ENCODE assay signal across 25 cellular contexts in the genomic region with DNA sequence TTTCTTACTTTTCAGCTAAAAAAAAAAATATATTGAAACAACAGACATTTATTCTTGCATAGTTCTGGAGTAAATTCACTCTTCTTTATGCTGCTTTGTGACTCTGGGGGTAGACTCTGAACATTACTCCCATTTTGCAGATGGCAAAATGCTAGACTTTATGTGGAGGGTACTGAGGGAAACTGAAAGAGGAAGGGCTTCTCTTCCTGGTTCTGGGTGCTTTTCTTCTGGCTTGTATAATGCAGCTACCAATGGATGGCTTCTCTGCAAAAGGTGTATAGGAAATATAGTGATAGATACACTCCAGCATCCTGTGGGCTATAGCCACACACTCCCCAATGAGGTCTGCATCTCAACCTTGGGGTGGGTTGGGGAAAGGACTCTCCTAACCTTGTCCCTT.
"Had no signal": no experiment of that assay in that cellular context is flagged by ENCODE, and none has a peak within 500 bp of the region (broad histone marks: within the 10 kb centered on the region; RNA-seq: fewer than 3 reads in every experiment).

No MANE protein-coding gene starts in this region.

- H3K4me3 ChIP-seq: left lung, lung, neural progenitor cell, sigmoid colon, smooth muscle cell, transverse colon, uterus had no signal

- ATAC-seq: activated CD8-positive, alpha-beta T cell treated with anti-CD3 and anti-CD28 coated beads for 36 hours; foreskin keratinocyte; left lung; naive thymus-derived CD8-positive, alpha-beta T cell; stimulated activated memory B cell treated with anti-CD40 and anti-IgM and Interleukin-4, amounts not matched to agents 10 μg/mL and 1 μg/mL and 100 μg/mL, for 72 hours had no signal

- DNase-seq: activated CD4-positive, alpha-beta T cell treated with anti-CD3 and anti-CD28 coated beads, Interleukin-2, amount 10 ng/mL, durations not matched to agents 7 days and 5 days; activated CD4-positive, CD25-positive, alpha-beta regulatory T cell treated with anti-CD3 and anti-CD28 coated beads, Interleukin-2, amount 50 U/mL, for 72 hours; activated CD8-positive, alpha-beta T cell treated with anti-CD3 and anti-CD28 coated beads for 36 hours; activated gamma-delta T cell treated with Interleukin-2 at 50 U/mL for 16 hours; activated T-cell treated with anti-CD3 and anti-CD28 coated beads, Interleukin-2, amount 50 U/mL, for 1 hour; anterior cingulate cortex; brain microvascular endothelial cell; caudate nucleus; effector CD4-positive, alpha-beta T cell; erythroblast; foreskin keratinocyte; immature natural killer cell; left lung; naive thymus-derived CD8-positive, alpha-beta T cell; sigmoid colon; stimulated activated CD4-positive, alpha-beta T cell treated with anti-CD3 and anti-CD28 coated beads, Interleukin-15, amount 100 ng/mL, for 24 hours; transverse colon; uterus; WERI-Rb-1 had no signal

- H3K4me2 ChIP-seq: neural progenitor cell, smooth muscle cell had no signal

- H3K4me3 Mint-ChIP-seq: activated CD4-positive, alpha-beta T cell treated with anti-CD3 and anti-CD28 coated beads, Interleukin-2, amount 10 ng/mL, durations not matched to agents 7 days and 5 days; activated CD8-positive, alpha-beta T cell treated with anti-CD3 and anti-CD28 coated beads for 36 hours; activated naive CD4-positive, alpha-beta T cell treated with anti-CD3 and anti-CD28 coated beads, Interleukin-2, amount 50 U/mL, for 24 hours; dendritic cell treated with granulocyte-macrophage colony-stimulating factor and Interleukin-4, amounts not matched to agents 40 ng/mL and 50 ng/mL, for 4 days; immature natural killer cell; naive thymus-derived CD8-positive, alpha-beta T cell; neural progenitor cell; stimulated activated memory B cell treated with anti-CD40 and anti-IgM and Interleukin-4, amounts not matched to agents 10 μg/mL and 1 μg/mL and 100 μg/mL, for 72 hours had no signal

- H3K27me3 ChIP-seq: brain microvascular endothelial cell, left lung, neural progenitor cell, sigmoid colon, uterus had no signal

- H3K9ac ChIP-seq: neural progenitor cell had no signal

- H2AFZ ChIP-seq: neural progenitor cell had no signal

- H3K4me1 ChIP-seq: foreskin keratinocyte, left lung, neural progenitor cell, sigmoid colon, transverse colon, uterus had no signal

- H3K4me1 Mint-ChIP-seq: activated naive CD4-positive, alpha-beta T cell treated with anti-CD3 and anti-CD28 coated beads, Interleukin-2, amount 50 U/mL, for 24 hours; immature natural killer cell; neural progenitor cell had no signal

- H3K9me3 Mint-ChIP-seq: activated CD4-positive, alpha-beta T cell treated with anti-CD3 and anti-CD28 coated beads, Interleukin-2, amount 10 ng/mL, durations not matched to agents 7 days and 5 days; activated CD8-positive, alpha-beta T cell treated with anti-CD3 and anti-CD28 coated beads for 36 hours; activated naive CD4-positive, alpha-beta T cell treated with anti-CD3 and anti-CD28 coated beads, Interleukin-2, amount 50 U/mL, for 24 hours; dendritic cell treated with granulocyte-macrophage colony-stimulating factor and Interleukin-4, amounts not matched to agents 40 ng/mL and 50 ng/mL, for 4 days; neural progenitor cell had no signal

- H3K9me3 ChIP-seq: left lung, sigmoid colon, transverse colon, uterus had no signal

- H3K27me3 Mint-ChIP-seq: stimulated activated memory B cell treated with anti-CD40 and anti-IgM and Interleukin-4, amounts not matched to agents 10 μg/mL and 1 μg/mL and 100 μg/mL, for 72 hours had no signal

- H3K27ac Mint-ChIP-seq: activated CD4-positive, alpha-beta T cell treated with anti-CD3 and anti-CD28 coated beads, Interleukin-2, amount 10 ng/mL, durations not matched to agents 7 days and 5 days; activated CD8-positive, alpha-beta T cell treated with anti-CD3 and anti-CD28 coated beads for 36 hours; activated naive CD4-positive, alpha-beta T cell treated with anti-CD3 and anti-CD28 coated beads, Interleukin-2, amount 50 U/mL, for 24 hours; dendritic cell treated with granulocyte-macrophage colony-stimulating factor and Interleukin-4, amounts not matched to agents 40 ng/mL and 50 ng/mL, for 4 days; immature natural killer cell; naive thymus-derived CD8-positive, alpha-beta T cell; neural progenitor cell; stimulated activated memory B cell treated with anti-CD40 and anti-IgM and Interleukin-4, amounts not matched to agents 10 μg/mL and 1 μg/mL and 100 μg/mL, for 72 hours had no signal

- H3K27ac ChIP-seq: brain microvascular endothelial cell, foreskin keratinocyte, left lung, neural progenitor cell, sigmoid colon, transverse colon, uterus, WERI-Rb-1 had no signal

- H3K36me3 ChIP-seq: brain microvascular endothelial cell, left lung, neural progenitor cell, sigmoid colon, transverse colon, uterus, WERI-Rb-1 had no signal
